14 cellular contexts compared by ENCODE assay signal in the genomic region with DNA sequence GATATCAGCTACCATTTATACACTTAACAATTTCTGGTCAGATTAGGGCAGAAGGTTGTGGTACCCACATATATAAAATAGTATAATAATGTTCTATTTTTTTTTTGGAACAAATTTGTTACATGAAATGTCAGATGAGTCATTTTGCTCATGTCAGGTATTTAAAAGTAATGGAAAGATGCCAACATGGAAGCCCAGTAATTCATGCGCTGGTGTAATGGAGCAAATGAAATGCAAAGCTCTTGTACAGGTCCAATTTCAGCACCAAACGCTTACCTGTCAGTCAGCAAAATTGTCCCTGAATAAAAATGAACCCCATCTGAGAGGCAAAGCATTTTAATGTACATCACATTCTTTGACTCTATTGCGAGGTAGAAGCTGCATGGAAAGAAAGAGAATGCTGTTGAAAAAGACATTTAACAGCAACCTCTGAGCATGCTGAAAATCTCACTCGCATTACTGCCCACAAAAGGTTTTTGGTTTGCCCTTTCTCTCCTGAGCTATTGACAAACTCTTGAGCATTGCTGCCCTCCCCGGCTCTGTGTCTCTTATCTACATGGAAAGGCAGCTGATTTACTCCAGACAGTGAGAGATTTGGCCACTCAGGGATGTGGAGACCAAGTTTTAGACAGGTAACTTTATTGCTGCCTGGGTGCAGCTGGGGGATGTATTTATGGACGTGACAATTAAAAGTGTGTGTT.
A peak's percentile ranks its signal among the peaks of the same experiment; 100 is the strongest.
DNase-seq lines count a peak whose midpoint lies in the region; ATAC-seq, FAIRE-seq and TF ChIP-seq lines count a peak whose summit lies in the region.
"Had no signal": no experiment of that assay in that cellular context is flagged by ENCODE, and none has a peak within 500 bp of the region (broad histone marks: within the 10 kb centered on the region; RNA-seq: fewer than 3 reads in every experiment).

No MANE protein-coding gene starts in this region.

- ATAC-seq in GM21390 (IDR thresholded peaks at IDR 0.05; ENCODE audit: unreplicated experiment), result peak; percentile 10
- ATAC-seq in left colon, result no peak
- no peak for ATAC-seq in HG03469 (IDR thresholded peaks at IDR 0.05; ENCODE audit: unreplicated experiment)
- ATAC-seq: Panc1 had no signal

- H3K27ac Mint-ChIP-seq in astrocyte (ENCODE audit: unreplicated experiment) (no peak overlapping the region), neural progenitor cell (no peak overlapping the region)

- 74 to 75% methylated on average over 6 of the region's 6 CpGs for WGBS in thyroid gland, 2 donors

- no peaks in the 10 kb centered on the region for H3K4me1 ChIP-seq in astrocyte (ENCODE audit: insufficient read depth, low read length)
- peaks cover 9% of the 10 kb centered on the region for H3K4me1 ChIP-seq in neural progenitor cell
- no peaks in the 10 kb centered on the region for H3K4me1 ChIP-seq in thyroid gland

- intact Hi-C loops in left colon (cut with DNase I, micrococcal nuclease), result no loop called here
- intact Hi-C loops in thyroid gland (cut with DNase I), result no loop called here

- H3K9me3 Mint-ChIP-seq in astrocyte (ENCODE audit: unreplicated experiment) (no peaks in the 10 kb centered on the region), neural progenitor cell (no peaks in the 10 kb centered on the region)
- H3K9me3 Mint-ChIP-seq: CD8-positive, alpha-beta memory T cell had no signal

- no peaks in the 10 kb centered on the region for H4K20me1 ChIP-seq in astrocyte (ENCODE audit: insufficient read depth, low read length)
- no peaks in the 10 kb centered on the region for H4K20me1 ChIP-seq in neural progenitor cell (ENCODE audit: low read depth)

- H3K27me3 ChIP-seq in MG63 (no peaks in the 10 kb centered on the region), astrocyte (ENCODE audit: insufficient read depth, low read length) (no peaks in the 10 kb centered on the region), neural progenitor cell (no peaks in the 10 kb centered on the region), thyroid gland (no peaks in the 10 kb centered on the region)

- no peak for FAIRE-seq in astrocyte (lab: Jason Lieb, UNC)

- DNase-seq in MG63 (no peak), astrocyte (ENCODE audit: low read depth) (peak; percentile 39), neural progenitor cell (ENCODE audit: low spot score) (peak; percentile 36), left colon (no peak), thyroid gland (no peak)
- DNase-seq: activated CD8-positive, alpha-beta memory T cell treated with anti-CD3 and anti-CD28 coated beads, Interleukin-2, amount 50 U/mL, for 4 hours; CD8-positive, alpha-beta memory T cell; central memory CD4-positive, alpha-beta T cell; GOT3; islet precursor cell; NCI-H2029 treated with DMSO at 0.1 percent for 48 hours had no signal

- H3K4me3 Mint-ChIP-seq in astrocyte (ENCODE audit: unreplicated experiment) (no peak overlapping the region), neural progenitor cell (no peak overlapping the region)

- no peak for TF ChIP-seq CTCF in astrocyte (IDR thresholded peaks at IDR 0.05; ENCODE audit: insufficient read depth, low read depth, low read length)
- TF ChIP-seq CTCF in neural progenitor cell (IDR thresholded peaks at IDR 0.05), result no peak
- TF ChIP-seq CTCF in thyroid gland (IDR thresholded peaks at IDR 0.05), result no peak

- no peaks in the 10 kb centered on the region for H3K36me3 Mint-ChIP-seq in astrocyte (ENCODE audit: low read depth, unreplicated experiment)
- H3K36me3 Mint-ChIP-seq in neural progenitor cell, result no peaks in the 10 kb centered on the region

- H3K36me3 ChIP-seq in MG63 (no peaks in the 10 kb centered on the region), astrocyte (ENCODE audit: insufficient read depth, low read length) (no peaks in the 10 kb centered on the region), neural progenitor cell (no peaks in the 10 kb centered on the region), thyroid gland (no peaks in the 10 kb centered on the region)

- H3K27me3 Mint-ChIP-seq in astrocyte (ENCODE audit: low read depth, unreplicated experiment) (no peaks in the 10 kb centered on the region), neural progenitor cell (ENCODE audit: insufficient read depth, low read depth) (peaks cover 4% of the 10 kb centered on the region)
- H3K27me3 Mint-ChIP-seq: CD8-positive, alpha-beta memory T cell had no signal

- H3K9me3 ChIP-seq in MG63 (no peaks in the 10 kb centered on the region), astrocyte (ENCODE audit: insufficient read depth, low read depth, low read length) (no peaks in the 10 kb centered on the region), neural progenitor cell (ENCODE audit: low read depth) (no peaks in the 10 kb centered on the region), thyroid gland (no peaks in the 10 kb centered on the region)

- H3K4me2 ChIP-seq in astrocyte (ENCODE audit: low read length), result no peak overlapping the region
- peak overlapping the region; percentile 24 for H3K4me2 ChIP-seq in neural progenitor cell

- H3K27ac ChIP-seq in astrocyte (ENCODE audit: low read depth, low read length) (no peak overlapping the region), neural progenitor cell (peak overlapping the region; percentile 15), thyroid gland (no peak overlapping the region)

- H3K4me3 ChIP-seq in MG63, result peak overlapping the region; percentile 33
- H3K4me3 ChIP-seq in astrocyte (ENCODE audit: insufficient read depth, low read depth, low read length), result no peak overlapping the region
- H3K4me3 ChIP-seq in neural progenitor cell, result no peak overlapping the region
- H3K4me3 ChIP-seq in thyroid gland (replicated peaks in 1 of 3), result no peak overlapping the region

- H2AFZ ChIP-seq in astrocyte (ENCODE audit: low read depth, low read length), result no peak overlapping the region
- H2AFZ ChIP-seq in neural progenitor cell (replicated peaks), result no peak overlapping the region

- H3K4me1 Mint-ChIP-seq in astrocyte (ENCODE audit: low read depth, unreplicated experiment), result peaks cover 26% of the 10 kb centered on the region
- no peaks in the 10 kb centered on the region for H3K4me1 Mint-ChIP-seq in neural progenitor cell

- no peak for TF ChIP-seq POLR2A in thyroid gland (IDR thresholded peaks at IDR 0.05)

- H3K79me2 ChIP-seq in astrocyte (ENCODE audit: insufficient read depth, low read length), result no peaks in the 10 kb centered on the region
- peaks cover 11% of the 10 kb centered on the region for H3K79me2 ChIP-seq in neural progenitor cell (ENCODE audit: low read depth)

- peaks cover 12% of the 10 kb centered on the region for H3F3A ChIP-seq in neural progenitor cell (ENCODE audit: low read depth)

- H3K9ac ChIP-seq in astrocyte (ENCODE audit: low read length) (no peak overlapping the region), neural progenitor cell (no peak overlapping the region)

Comparison
In these comparisons a context has a peak if more than half of its experiments do, and no peak if none do; other contexts are left out.
1. DNase-seq: peak in astrocyte (single experiment) and neural progenitor cell (single experiment); none in MG63 (single experiment), left colon (0 of 2) and thyroid gland (0 of 2).